1 cellular context compared by ENCODE assay signal in genomic region chr9:104746285-104746684, GRCh38.
TF ChIP-seq lines count a peak whose summit lies in the region.

No MANE protein-coding gene starts in this region.

TF ChIP-seq in liver, 16 proteins besides CTCF, POLR2A, EP300 and RAD21 (continued from another document):
- TF ChIP-seq YY1 (IDR thresholded peaks at IDR 0.05): peak; percentile 82
- TF ChIP-seq, protein P1, sequence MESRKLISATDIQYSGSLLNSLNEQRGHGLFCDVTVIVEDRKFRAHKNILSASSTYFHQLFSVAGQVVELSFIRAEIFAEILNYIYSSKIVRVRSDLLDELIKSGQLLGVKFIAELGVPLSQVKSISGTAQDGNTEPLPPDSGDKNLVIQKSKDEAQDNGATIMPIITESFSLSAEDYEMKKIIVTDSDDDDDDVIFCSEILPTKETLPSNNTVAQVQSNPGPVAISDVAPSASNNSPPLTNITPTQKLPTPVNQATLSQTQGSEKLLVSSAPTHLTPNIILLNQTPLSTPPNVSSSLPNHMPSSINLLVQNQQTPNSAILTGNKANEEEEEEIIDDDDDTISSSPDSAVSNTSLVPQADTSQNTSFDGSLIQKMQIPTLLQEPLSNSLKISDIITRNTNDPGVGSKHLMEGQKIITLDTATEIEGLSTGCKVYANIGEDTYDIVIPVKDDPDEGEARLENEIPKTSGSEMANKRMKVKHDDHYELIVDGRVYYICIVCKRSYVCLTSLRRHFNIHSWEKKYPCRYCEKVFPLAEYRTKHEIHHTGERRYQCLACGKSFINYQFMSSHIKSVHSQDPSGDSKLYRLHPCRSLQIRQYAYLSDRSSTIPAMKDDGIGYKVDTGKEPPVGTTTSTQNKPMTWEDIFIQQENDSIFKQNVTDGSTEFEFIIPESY (IDR thresholded peaks at IDR 0.05): peak; percentile 62
- TF ChIP-seq EGR1 (IDR thresholded peaks at IDR 0.05; ENCODE audit: low read depth in 2 of 2): peak in 1 of 2 donors; percentile 90
